ENCODE assay signal across 16 cellular contexts in the genomic region with DNA sequence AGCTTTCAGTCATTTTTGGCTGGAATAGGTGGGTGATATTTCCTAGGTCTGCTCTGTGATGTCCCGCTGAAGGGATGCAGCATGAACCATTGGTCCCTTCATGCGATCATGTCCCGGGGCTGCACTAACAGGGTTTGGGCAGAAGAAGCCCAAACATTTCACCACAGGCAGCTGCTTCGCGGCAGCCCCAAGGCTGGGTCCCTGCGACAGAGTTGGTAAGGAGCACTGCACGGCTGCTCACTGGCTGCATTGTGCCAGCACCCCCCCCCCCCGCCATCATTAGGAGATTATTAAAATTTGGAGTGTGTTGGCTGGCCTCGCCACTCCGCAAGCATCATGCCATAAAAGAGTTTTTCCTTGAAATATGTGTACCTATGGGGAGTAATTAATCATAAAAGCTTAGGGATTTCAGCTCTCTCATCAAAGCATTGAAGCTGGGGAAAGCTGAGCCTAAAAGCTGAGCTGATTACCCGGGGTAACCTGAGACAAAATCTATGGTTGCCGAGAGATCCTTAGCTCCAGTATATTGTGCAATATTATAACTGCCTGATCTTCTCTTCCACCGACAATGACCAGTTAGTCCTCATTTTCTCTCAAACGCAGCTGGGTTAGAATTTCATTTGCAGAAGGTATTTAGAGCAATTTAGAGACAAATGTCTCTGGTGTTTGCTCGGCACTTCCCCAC.
DNase-seq lines count a peak whose midpoint lies in the region; TF ChIP-seq lines count a peak whose summit lies in the region.
"Had no signal": no experiment of that assay in that cellular context is flagged by ENCODE, and none has a peak within 500 bp of the region (broad histone marks: within the 10 kb centered on the region; RNA-seq: fewer than 3 reads in every experiment).

No MANE protein-coding gene starts in this region.

- no peak overlapping the region for H2BK5ac ChIP-seq in H9 (ENCODE audit: insufficient read length, low read length)

- H3K79me1 ChIP-seq in H9 (ENCODE audit: insufficient read depth, low read depth, low read length, poor library complexity, severe bottlenecking): no peaks in the 10 kb centered on the region

- H3K36me3 ChIP-seq in osteoblast (ENCODE audit: insufficient read depth, low read length) (peaks cover 18% of the 10 kb centered on the region), MG63 (peaks cover 17% of the 10 kb centered on the region)
- H3K36me3 ChIP-seq: BE2C had no signal

- H2AFZ ChIP-seq in osteoblast (ENCODE audit: low read length): no peak overlapping the region
- H2AFZ ChIP-seq in H9 (ENCODE audit: low read length): no peak overlapping the region
- H2AFZ ChIP-seq: neural progenitor cell had no signal

- no peak overlapping the region for H4K8ac ChIP-seq in H9 (replicated peaks; ENCODE audit: insufficient read length, low read depth, low read length)

- H2BK12ac ChIP-seq in H9 (ENCODE audit: insufficient read length, low read depth, low read length): no peak overlapping the region

- no peak overlapping the region for H3K23ac ChIP-seq in H9 (ENCODE audit: insufficient read length, low read depth, low read length)

- TF ChIP-seq CTCF in osteoblast (IDR thresholded peaks at IDR 0.05; ENCODE audit: extremely low read depth, low read depth, low read length) (no peak), endothelial cell (IDR thresholded peaks at IDR 0.05; ENCODE audit: unreplicated experiment) (no peak), H9 (conservative IDR thresholded peaks at IDR 0.05) (no peak)

- no peak overlapping the region for H2BK120ac ChIP-seq in H9 (ENCODE audit: low read depth, low read length, poor library complexity, severe bottlenecking)

- no peak overlapping the region for H3K14ac ChIP-seq in H9 (ENCODE audit: insufficient read depth, low read length)

- no peaks in the 10 kb centered on the region for H3K9me3 Mint-ChIP-seq in endothelial cell (ENCODE audit: unreplicated experiment)
- no peaks in the 10 kb centered on the region for H3K9me3 Mint-ChIP-seq in H9
- H3K9me3 Mint-ChIP-seq: immature natural killer cell, neural progenitor cell had no signal

- no peaks in the 10 kb centered on the region for H3K36me3 Mint-ChIP-seq in endothelial cell (ENCODE audit: low read depth, unreplicated experiment)
- H3K36me3 Mint-ChIP-seq in H9 (ENCODE audit: insufficient read depth in 1 of 3, low read depth in 3 of 3): peaks cover 0 to 17% (median 10%) of the 10 kb centered on the region in 3 experiments; a peak in 5 of 7 replicates

- peaks cover 22% of the 10 kb centered on the region for H3K79me2 ChIP-seq in osteoblast (ENCODE audit: insufficient read depth, low read length)
- no peaks in the 10 kb centered on the region for H3K79me2 ChIP-seq in H9 (ENCODE audit: insufficient read depth, low read length)

- H2BK20ac ChIP-seq in H9 (ENCODE audit: low read depth, low read length, poor library complexity, severe bottlenecking): no peak overlapping the region

- H3K4me1 Mint-ChIP-seq in endothelial cell (ENCODE audit: unreplicated experiment) (peaks cover 39% of the 10 kb centered on the region), H9 (peaks cover 41 to 47% of the 10 kb centered on the region in 2 experiments)

- H3K27me3 Mint-ChIP-seq in endothelial cell (ENCODE audit: unreplicated experiment) (peaks cover 4% of the 10 kb centered on the region), H9 (ENCODE audit: low read depth) (no peaks in the 10 kb centered on the region)

- no peak overlapping the region for H3K56ac ChIP-seq in H9 (ENCODE audit: insufficient read length, low read depth, low read length)

- no peaks in the 10 kb centered on the region for H3K23me2 ChIP-seq in H9 (ENCODE audit: insufficient read length, low read depth, low read length, poor library complexity, severe bottlenecking)

- no peak overlapping the region for H2AK5ac ChIP-seq in H9 (ENCODE audit: insufficient read length, low read length)

- DNase-seq in HuH-7 (ENCODE audit: low spot score) (peak; percentile 94), NCI-H146 treated with DMSO at 0.1 percent for 48 hours (lab: John Stamatoyannopoulos, UW; ENCODE audit: unreplicated experiment) (peak; percentile 65), NCI-H748 (lab: John Stamatoyannopoulos, UW; ENCODE audit: unreplicated experiment) (peak; percentile 86), osteoblast (ENCODE audit: insufficient read length, low spot score, missing footprints) (peak; percentile 63), endothelial cell (ENCODE audit: low spot score) (no peak), cerebellum (ENCODE audit: low spot score) (no peak), MG63 (no peak), H9 (no peak)
- DNase-seq: activated naive CD4-positive, alpha-beta T cell; BE2C; cortex of kidney; immature natural killer cell; mesenchymal stem cell; MM.1S; Right ventricle myocardium superior had no signal

- no peak overlapping the region for H4K5ac ChIP-seq in H9 (ENCODE audit: insufficient read length, low read depth, low read length)

- peaks cover 21% of the 10 kb centered on the region for H4K20me1 ChIP-seq in osteoblast (ENCODE audit: insufficient read depth, low read length)
- H4K20me1 ChIP-seq in H9 (ENCODE audit: control insufficient read depth, insufficient read depth, insufficient read length): no peaks in the 10 kb centered on the region

- H3K27ac Mint-ChIP-seq in endothelial cell (ENCODE audit: unreplicated experiment) (no peak overlapping the region), H9 (no peak overlapping the region)
- H3K27ac Mint-ChIP-seq: neural progenitor cell had no signal

- peaks cover 15% of the 10 kb centered on the region for H3K4me1 ChIP-seq in osteoblast (ENCODE audit: insufficient read depth, low read length)
- peaks cover 4% of the 10 kb centered on the region; the same call in 1 of the 2 replicates for H3K4me1 ChIP-seq in H9 (ENCODE audit: insufficient read depth, low read length)

- no peak overlapping the region for H2BK15ac ChIP-seq in H9 (ENCODE audit: low read depth, low read length)

- no peak overlapping the region for H3K4ac ChIP-seq in H9 (ENCODE audit: low read depth, low read length)

- WGBS in H9 (ENCODE audit: extremely low coverage, insufficient read length, low lambda C conversion rate): no CpG with 5 or more reads among the region's 15 CpGs

- H3K9me3 ChIP-seq in osteoblast (ENCODE audit: low read depth, low read length) (no peaks in the 10 kb centered on the region), MG63 (no peaks in the 10 kb centered on the region), H9 (ENCODE audit: control insufficient read depth, low read depth, low read length) (no peaks in the 10 kb centered on the region)
- H3K9me3 ChIP-seq: BE2C had no signal

- H3K4me3 ChIP-seq in osteoblast (ENCODE audit: insufficient read depth, low read length) (no peak overlapping the region), MG63 (no peak overlapping the region)
- H3K4me3 ChIP-seq: neural progenitor cell had no signal

- no peak overlapping the region for H3K4me3 Mint-ChIP-seq in endothelial cell (ENCODE audit: unreplicated experiment)
- no peak overlapping the region for H3K4me3 Mint-ChIP-seq in H9
- H3K4me3 Mint-ChIP-seq: neural progenitor cell had no signal

- H3K4me2 ChIP-seq in osteoblast (ENCODE audit: insufficient read depth, low read length) (no peak overlapping the region), H9 (ENCODE audit: insufficient read depth, insufficient read length, low read length) (no peak overlapping the region)
- H3K4me2 ChIP-seq: neural progenitor cell had no signal

- H3K27me3 ChIP-seq in osteoblast (ENCODE audit: insufficient read depth, low read length) (no peaks in the 10 kb centered on the region), MG63 (no peaks in the 10 kb centered on the region), H9 (ENCODE audit: insufficient read depth, low read length) (no peaks in the 10 kb centered on the region)
- H3K27me3 ChIP-seq: BE2C, neural progenitor cell had no signal

- no peak overlapping the region for H3K27ac ChIP-seq in osteoblast (ENCODE audit: low read depth, low read length)
- H3K27ac ChIP-seq in H9 (ENCODE audit: insufficient read length, low read depth, low read length): no peak overlapping the region
- H3K27ac ChIP-seq: neural progenitor cell had no signal

- H3T11ph ChIP-seq in H9 (ENCODE audit: low read length): no peak overlapping the region

- H3K18ac ChIP-seq in H9 (ENCODE audit: insufficient read length, low read depth, low read length): no peak overlapping the region

- H3K9ac ChIP-seq in H9 (ENCODE audit: extremely low read depth, insufficient read length, low read length): no peak overlapping the region
- H3K9ac ChIP-seq: neural progenitor cell had no signal

- no peak overlapping the region for H4K91ac ChIP-seq in H9 (ENCODE audit: insufficient read length, low read depth, low read length)

Comparison
In these comparisons a context has a peak if more than half of its experiments do, and no peak if none do; other contexts are left out.
1. DNase-seq: peak in HuH-7 (single experiment), NCI-H146 treated with DMSO at 0.1 percent for 48 hours (single experiment), NCI-H748 (single experiment) and osteoblast (single experiment); none in endothelial cell (single experiment), cerebellum (single experiment), MG63 (single experiment) and H9 (single experiment).